ENCODE assay signal across 8 cellular contexts in the genomic region with DNA sequence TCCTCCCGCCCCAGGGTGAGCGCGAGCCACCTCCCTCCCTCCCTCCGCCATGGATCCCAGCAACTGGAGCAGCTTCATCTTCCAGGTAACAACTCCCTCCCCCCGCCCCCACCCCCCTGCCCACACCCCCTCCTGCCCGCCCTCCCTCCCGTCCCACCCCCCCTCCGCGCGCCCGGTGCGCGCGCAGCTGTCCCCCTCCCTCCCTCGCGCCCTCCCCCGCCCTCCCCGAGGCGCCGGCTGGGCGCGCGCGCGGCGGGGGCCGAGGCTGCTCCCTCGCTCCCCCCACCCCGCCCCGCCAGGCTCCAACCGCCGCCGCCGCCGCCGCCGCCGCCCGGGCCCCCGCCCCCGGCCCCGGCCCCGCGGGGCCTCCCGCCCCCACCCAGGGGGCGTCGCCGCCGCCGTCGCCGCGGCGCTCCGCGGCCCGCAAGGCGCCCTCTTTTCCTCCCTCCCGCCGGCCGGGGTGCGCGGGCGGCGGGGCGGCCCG. TPM values are rescaled to one million over a fixed set of nuclear protein-coding genes. Genes with fewer than 3 reads are reported as not detected.
DNase-seq lines count a peak whose midpoint lies in the region.

A gene (plus strand): TSS at position 434 of the 484 bp plus-strand sequence. CDS start 173 bp downstream, outside the sequence.

- H3K9ac ChIP-seq in trophoblast cell (ENCODE audit: low read length) = peak within 1 kb of the TSS; percentile 48

- peaks cover 21 to 30% of the 10 kb centered on the region in 2 experiments for H3K4me1 ChIP-seq in trophoblast cell (ENCODE audit: control insufficient read depth in 1 of 2, insufficient read depth in 2 of 2, low read length in 2 of 2)

- H3K18ac ChIP-seq in trophoblast cell (ENCODE audit: low read length) = peak within 1 kb of the TSS; percentile 79

- peak within 1 kb of the TSS; percentile 100 for H3K4me3 Mint-ChIP-seq in activated naive CD4-positive, alpha-beta T cell treated with anti-CD3 and anti-CD28 coated beads, Interleukin-2, amount 10 ng/mL, durations not matched to agents 7 days and 5 days

- peak within 1 kb of the TSS; percentile 91 for H4K91ac ChIP-seq in trophoblast cell (ENCODE audit: low read depth, low read length)

- DNase-seq in activated T-cell treated with anti-CD3 and anti-CD28 coated beads for 48 hours (ENCODE audit: low read depth) (peak; percentile 75), NCI-H2227 treated with DMSO at 0.1 percent for 48 hours (lab: John Stamatoyannopoulos, UW) (peak; percentile 87), head of caudate nucleus (peak in 29 of 42 donors; percentile 58 to 86 (median 72)), trophoblast cell (no peak), NCI-H1048 (lab: John Stamatoyannopoulos, UW) (no peak), kidney glomerular epithelial cell (lab: John Stamatoyannopoulos, UW) (no peak)
- DNase-seq in activated T-cell treated with anti-CD3 and anti-CD28 coated beads, Interleukin-2, amount 50 U/mL, for 48 hours = no peak
- no peak for DNase-seq in activated naive CD4-positive, alpha-beta T cell treated with anti-CD3 and anti-CD28 coated beads, Interleukin-2, amount 10 ng/mL, durations not matched to agents 7 days and 5 days

- peak within 1 kb of the TSS; percentile 70 for H2AK5ac ChIP-seq in trophoblast cell (ENCODE audit: low read length)

- peak within 1 kb of the TSS; percentile 100 for H3K27ac Mint-ChIP-seq in activated naive CD4-positive, alpha-beta T cell treated with anti-CD3 and anti-CD28 coated beads, Interleukin-2, amount 10 ng/mL, durations not matched to agents 7 days and 5 days

- peak within 1 kb of the TSS; percentile 91 for H4K8ac ChIP-seq in trophoblast cell (ENCODE audit: low read depth, low read length)

- peak within 1 kb of the TSS; percentile 87 for H3K27ac ChIP-seq in trophoblast cell (ENCODE audit: low read depth, low read length)

- H2AFZ ChIP-seq in trophoblast cell (ENCODE audit: insufficient read depth, low read length, poor library complexity) = peak within 1 kb of the TSS; percentile 62

- CTCF ChIA-PET in activated naive CD4-positive, alpha-beta T cell treated with anti-CD3 and anti-CD28 coated beads, Interleukin-2, amount 10 ng/mL, durations not matched to agents 7 days and 5 days (lab: Charles Lee) = interaction anchor here (3.7 kb wide), 1 partner anchor 13 kb away, joined by 59 read pairs; a partner anchor contains a TSS

- H3K36me3 ChIP-seq in trophoblast cell (ENCODE audit: control insufficient read depth in 1 of 2, insufficient read depth in 2 of 2, low read length in 2 of 2) = peaks cover 47 to 49% of the 10 kb centered on the region in 2 experiments

- H4K12ac ChIP-seq in trophoblast cell (ENCODE audit: low read depth, low read length) = peak within 1 kb of the TSS; percentile 67

- peaks cover 66% of the 10 kb centered on the region for H3K36me3 Mint-ChIP-seq in activated naive CD4-positive, alpha-beta T cell treated with anti-CD3 and anti-CD28 coated beads, Interleukin-2, amount 10 ng/mL, durations not matched to agents 7 days and 5 days

- H3K14ac ChIP-seq in trophoblast cell (ENCODE audit: low read length) = peak within 1 kb of the TSS; percentile 97

- H3K4ac ChIP-seq in trophoblast cell (ENCODE audit: low read depth, low read length) = peak within 1 kb of the TSS; percentile 62

- H2BK12ac ChIP-seq in trophoblast cell (ENCODE audit: low read length) = no peak within 1 kb of the TSS

- peaks cover 58% of the 10 kb centered on the region for H3K4me1 Mint-ChIP-seq in activated naive CD4-positive, alpha-beta T cell treated with anti-CD3 and anti-CD28 coated beads, Interleukin-2, amount 10 ng/mL, durations not matched to agents 7 days and 5 days

- no peaks in the 10 kb centered on the region for H3K9me3 Mint-ChIP-seq in activated naive CD4-positive, alpha-beta T cell treated with anti-CD3 and anti-CD28 coated beads, Interleukin-2, amount 10 ng/mL, durations not matched to agents 7 days and 5 days

- peak within 1 kb of the TSS; percentile 81 for H2BK120ac ChIP-seq in trophoblast cell (ENCODE audit: insufficient read depth, low read length, poor library complexity)

- no peak within 1 kb of the TSS for H3K23ac ChIP-seq in trophoblast cell (ENCODE audit: low read length)

- no peaks in the 10 kb centered on the region for H3K27me3 ChIP-seq in trophoblast cell (ENCODE audit: insufficient read depth, low read length)

- peaks cover 4% of the 10 kb centered on the region for H3K9me3 ChIP-seq in trophoblast cell (ENCODE audit: insufficient read depth, low read depth, low read length)

- H3K27me3 Mint-ChIP-seq in activated naive CD4-positive, alpha-beta T cell treated with anti-CD3 and anti-CD28 coated beads, Interleukin-2, amount 10 ng/mL, durations not matched to agents 7 days and 5 days = peaks cover 12% of the 10 kb centered on the region

- intact Hi-C loops in head of caudate nucleus (cut with DNase I) = no loop called here

- peak within 1 kb of the TSS; percentile 77 for H3K4me2 ChIP-seq in trophoblast cell (ENCODE audit: low read length)

- H3K4me3 ChIP-seq in trophoblast cell (ENCODE audit: low read depth, low read length) = peak within 1 kb of the TSS; percentile 79

- peaks cover 22% of the 10 kb centered on the region for H3K79me2 ChIP-seq in trophoblast cell (ENCODE audit: control insufficient read depth, insufficient read depth, low read length, poor library complexity)

- no CpG with 5 or more reads among the region's 67 CpGs for WGBS in trophoblast cell (ENCODE audit: extremely low coverage, insufficient coverage, insufficient read length)

- H3K79me1 ChIP-seq in trophoblast cell (ENCODE audit: low read length) = peaks cover 18% of the 10 kb centered on the region

- H2BK5ac ChIP-seq in trophoblast cell (ENCODE audit: low read depth, low read length, poor library complexity) = peak within 1 kb of the TSS; percentile 87

RNA-seq across cellular contexts. Expression of the gene that starts here (rescaled TPM):
- polyA plus RNA-seq in trophoblast cell (2013) = 151 and 161 TPM in 2 replicates

Comparison
In these comparisons a context has a peak if more than half of its experiments do, and no peak if none do; other contexts are left out.
1. DNase-seq: peak in activated T-cell treated with anti-CD3 and anti-CD28 coated beads for 48 hours (single experiment), NCI-H2227 treated with DMSO at 0.1 percent for 48 hours (single experiment) and head of caudate nucleus (29 of 42); none in activated T-cell treated with anti-CD3 and anti-CD28 coated beads, Interleukin-2, amount 50 U/mL, for 48 hours (0 of 2), activated naive CD4-positive, alpha-beta T cell treated with anti-CD3 and anti-CD28 coated beads, Interleukin-2, amount 10 ng/mL, durations not matched to agents 7 days and 5 days (single experiment), trophoblast cell (0 of 2), NCI-H1048 (single experiment) and kidney glomerular epithelial cell (single experiment).